ENCODE assay signal across 1 cellular context in genomic region chr3:187979543-187979942, GRCh38.
TF ChIP-seq lines count a peak whose summit lies in the region.

No MANE protein-coding gene starts in this region.

TF ChIP-seq in HepG2, 621 proteins besides CTCF, POLR2A, EP300 and RAD21:
- TF ChIP-seq ZBTB20 (CRISPR knock-in tag; IDR thresholded peaks at IDR 0.05; ENCODE audit: borderline replicate concordance, low read depth), result no peak
- TF ChIP-seq ZHX2 (IDR thresholded peaks at IDR 0.05; ENCODE audit: low read depth), result no peak
- TF ChIP-seq ZHX2 (CRISPR knock-in tag; IDR thresholded peaks at IDR 0.05; ENCODE audit: borderline replicate concordance), result no peak
